20 cellular contexts compared by ENCODE assay signal in genomic region chr4:146514651-146515379, GRCh38.
"Had no signal": no experiment of that assay in that cellular context is flagged by ENCODE, and none has a peak within 500 bp of the region (broad histone marks: within the 10 kb centered on the region; RNA-seq: fewer than 3 reads in every experiment).

No MANE protein-coding gene starts in this region.

- H3K9me3 ChIP-seq: adrenal gland, gastrocnemius medialis, heart left ventricle, pancreas, thoracic aorta, upper lobe of right lung had no signal

- H3K36me3 ChIP-seq: adrenal gland, gastrocnemius medialis, pancreas, thoracic aorta had no signal

- H3K9me3 Mint-ChIP-seq: activated naive CD4-positive, alpha-beta T cell treated with anti-CD3 and anti-CD28 coated beads, Interleukin-2, amount 50 U/mL, for 24 hours; naive thymus-derived CD8-positive, alpha-beta T cell; stimulated activated memory B cell treated with anti-CD40 and anti-IgM and Interleukin-4, amounts not matched to agents 10 μg/mL and 1 μg/mL and 100 μg/mL, for 72 hours had no signal

- DNase-seq: activated CD4-positive, alpha-beta T cell treated with anti-CD3 and anti-CD28 coated beads, Interleukin-2, amount 50 U/mL, for 48 hours; activated gamma-delta T cell; adrenal gland; cerebellar nuclear complex; cortex of kidney; gastrocnemius medialis; heart left ventricle; mesenchymal stem cell; naive thymus-derived CD8-positive, alpha-beta T cell; pancreas; stimulated activated CD4-positive, alpha-beta T cell treated with anti-CD3 and anti-CD28 coated beads, Interleukin-4, amount 100 ng/mL, for 4 hours; T1000; upper lobe of right lung had no signal

- H3K27me3 ChIP-seq: adrenal gland, gastrocnemius medialis, heart left ventricle, pancreas, upper lobe of right lung had no signal

- ATAC-seq: gastrocnemius medialis; heart left ventricle; naive thymus-derived CD8-positive, alpha-beta T cell; pancreas; sciatic nerve; stimulated activated memory B cell treated with anti-CD40 and anti-IgM and Interleukin-4, amounts not matched to agents 10 μg/mL and 1 μg/mL and 100 μg/mL, for 72 hours; upper lobe of right lung had no signal

- H3K27me3 Mint-ChIP-seq: activated naive CD4-positive, alpha-beta T cell treated with anti-CD3 and anti-CD28 coated beads, Interleukin-2, amount 50 U/mL, for 24 hours; naive thymus-derived CD8-positive, alpha-beta T cell; stimulated activated memory B cell treated with anti-CD40 and anti-IgM and Interleukin-4, amounts not matched to agents 10 μg/mL and 1 μg/mL and 100 μg/mL, for 72 hours had no signal

- H3K4me1 Mint-ChIP-seq: stimulated activated memory B cell treated with anti-CD40 and anti-IgM and Interleukin-4, amounts not matched to agents 10 μg/mL and 1 μg/mL and 100 μg/mL, for 72 hours had no signal

- H3K27ac ChIP-seq: adrenal gland, gastrocnemius medialis, heart left ventricle, pancreas, thoracic aorta, upper lobe of right lung, VCaP had no signal

- FAIRE-seq: astrocyte, bronchial epithelial cell, pancreas had no signal

- H3K4me3 Mint-ChIP-seq: activated naive CD4-positive, alpha-beta T cell treated with anti-CD3 and anti-CD28 coated beads, Interleukin-2, amount 50 U/mL, for 24 hours; naive thymus-derived CD8-positive, alpha-beta T cell; stimulated activated memory B cell treated with anti-CD40 and anti-IgM and Interleukin-4, amounts not matched to agents 10 μg/mL and 1 μg/mL and 100 μg/mL, for 72 hours had no signal

- H3K27ac Mint-ChIP-seq: activated naive CD4-positive, alpha-beta T cell treated with anti-CD3 and anti-CD28 coated beads, Interleukin-2, amount 50 U/mL, for 24 hours; naive thymus-derived CD8-positive, alpha-beta T cell; stimulated activated memory B cell treated with anti-CD40 and anti-IgM and Interleukin-4, amounts not matched to agents 10 μg/mL and 1 μg/mL and 100 μg/mL, for 72 hours had no signal

- H3K4me3 ChIP-seq: adrenal gland, gastrocnemius medialis, heart left ventricle, pancreas, thoracic aorta, upper lobe of right lung had no signal
